Comparison of ENCODE assay signal across 10 cellular contexts in the genomic region with DNA sequence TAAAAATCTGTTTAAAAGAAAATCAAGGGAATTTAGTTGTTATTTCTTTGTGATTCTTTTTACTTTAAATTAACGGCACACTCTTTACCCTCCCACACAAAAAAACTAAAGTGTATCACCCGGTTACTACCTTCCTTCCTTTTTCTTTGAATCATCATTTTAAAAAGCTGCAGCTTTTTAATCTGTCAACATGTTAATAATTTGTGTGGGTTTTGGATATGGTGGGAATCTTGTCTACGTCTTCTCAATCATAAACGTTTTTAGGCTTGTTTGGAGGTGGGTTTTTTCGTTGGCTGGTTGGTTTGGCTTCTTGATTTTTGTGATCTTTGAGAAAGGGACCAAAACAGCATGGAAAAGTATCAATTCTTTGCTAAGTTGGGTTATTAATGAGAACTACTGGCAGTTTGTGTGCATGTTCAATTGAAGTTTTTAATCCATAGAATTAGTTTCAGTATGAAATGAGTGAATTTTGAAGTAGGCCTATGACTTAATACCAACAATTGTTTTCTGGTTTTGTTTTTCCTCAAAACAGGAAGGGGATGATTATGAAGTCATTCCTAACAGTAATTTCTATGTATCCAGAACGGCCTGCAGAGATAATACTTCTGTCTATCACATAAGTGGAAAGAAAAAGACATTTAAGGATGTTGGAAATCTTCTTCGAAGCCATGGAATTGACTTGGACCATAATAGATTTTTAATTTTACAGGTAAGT. TPM values are rescaled to one million over a fixed set of nuclear protein-coding genes. Genes with fewer than 3 reads are reported as not detected.
DNase-seq lines count a peak whose midpoint lies in the region; ATAC-seq and TF ChIP-seq lines count a peak whose summit lies in the region.
"Had no signal": no experiment of that assay in that cellular context is flagged by ENCODE, and none has a peak within 500 bp of the region (broad histone marks: within the 10 kb centered on the region; RNA-seq: fewer than 3 reads in every experiment).

No MANE protein-coding gene starts in this region.

- DNase-seq in CD14-positive monocyte (ENCODE audit: low spot score) (no peak), KBM-7 (peak; percentile 34), astrocyte of the spinal cord (ENCODE audit: low read depth, low spot score) (peak; percentile 65), NCI-H2081 treated with DMSO at 0.1 percent for 48 hours (lab: John Stamatoyannopoulos, UW) (no peak), DMS153 (lab: John Stamatoyannopoulos, UW) (no peak)
- no peak for DNase-seq in stimulated activated naive CD4-positive, alpha-beta T cell (lab: John Stamatoyannopoulos, UW)
- DNase-seq: SHP77 had no signal

- peaks cover 35% of the 10 kb centered on the region for H3K4me1 Mint-ChIP-seq in CD14-positive monocyte

- no peaks in the 10 kb centered on the region for H3K27me3 ChIP-seq in mucosa of stomach (ENCODE audit: control insufficient read depth, insufficient read depth, low read length)

- intact Hi-C loops in CD14-positive monocyte (cut with micrococcal nuclease) = loop anchor here in 1 of 2 donors (5.0 kb wide), 1 partner anchor 43 kb away; the partner anchor contains the start of gene TRIM59

- no peaks in the 10 kb centered on the region for H3K4me1 ChIP-seq in mucosa of stomach (ENCODE audit: control insufficient read depth, insufficient read depth, low read length)
- H3K4me1 ChIP-seq: parathyroid adenoma had no signal

- no peak for ATAC-seq in HG02759 (IDR thresholded peaks at IDR 0.05; ENCODE audit: unreplicated experiment)

- H3K27me3 Mint-ChIP-seq in CD14-positive monocyte (ENCODE audit: low read depth in 3 of 3) = no peaks in the 10 kb centered on the region

- H3K9me3 Mint-ChIP-seq in CD14-positive monocyte = no peaks in the 10 kb centered on the region

- H3K27ac Mint-ChIP-seq in CD14-positive monocyte = peak overlapping the region in 6 of 7 donors; percentile 8 to 91 (median 85)

- no peaks in the 10 kb centered on the region for H3K9me3 ChIP-seq in mucosa of stomach (ENCODE audit: control insufficient read depth, low read length)

- peaks cover 5 to 7% of the 10 kb centered on the region in 2 donors for H3K36me3 Mint-ChIP-seq in CD14-positive monocyte

- no peak for TF ChIP-seq CTCF in CD14-positive monocyte (IDR thresholded peaks at IDR 0.05)
- no peak for TF ChIP-seq CTCF in astrocyte of the spinal cord (IDR thresholded peaks at IDR 0.05; ENCODE audit: low read depth, low read length)

- H3K4me3 ChIP-seq in astrocyte of the spinal cord (ENCODE audit: low read depth, low read length) (no peak overlapping the region), mucosa of stomach (ENCODE audit: low read length) (no peak overlapping the region)

- peak overlapping the region; percentile 65 to 80 for H3K4me3 Mint-ChIP-seq in CD14-positive monocyte

- in situ Hi-C loops in KBM-7 (cut with MboI; ENCODE audit: low pct_unique_long_range_greater_than_20kb, low sequenced_read_pairs) (no loop called here), astrocyte of the spinal cord (cut with HindIII; ENCODE audit: low sequenced_read_pairs) (no loop called here)

- H3K9ac ChIP-seq in mucosa of stomach (ENCODE audit: low read length) = peak overlapping the region; percentile 91
- H3K9ac ChIP-seq: parathyroid adenoma had no signal

- no peaks in the 10 kb centered on the region for H3K36me3 ChIP-seq in mucosa of stomach (ENCODE audit: control insufficient read depth, insufficient read depth, low read length)

RNA-seq across cellular contexts. Expression of gene SMC4, which starts 4.5 kb away (rescaled TPM):
- polyA plus RNA-seq in CD14-positive monocyte = 10 to 100 TPM in 1 of 2 donors, 1 to 10 TPM in 1; 6.8 to 17.2 TPM

RNA-seq across cellular contexts. Expression of gene IFT80, which starts 4.9 kb away (rescaled TPM):
- polyA plus RNA-seq in CD14-positive monocyte = 1 to 10 TPM; 1.3 to 1.4 TPM

RNA-seq across cellular contexts. Expression of gene TRIM59, which starts 45.6 kb away (rescaled TPM):
- polyA plus RNA-seq in CD14-positive monocyte = 1 to 10 TPM; 4.2 TPM

Comparison
In these comparisons a context has a peak if more than half of its experiments do, and no peak if none do; other contexts are left out.
1. DNase-seq: peak in KBM-7 (single experiment) and astrocyte of the spinal cord (single experiment); none in CD14-positive monocyte (single experiment), NCI-H2081 treated with DMSO at 0.1 percent for 48 hours (single experiment), stimulated activated naive CD4-positive, alpha-beta T cell (0 of 6) and DMS153 (single experiment).